ENCODE assay signal across 19 cellular contexts in the genomic region with DNA sequence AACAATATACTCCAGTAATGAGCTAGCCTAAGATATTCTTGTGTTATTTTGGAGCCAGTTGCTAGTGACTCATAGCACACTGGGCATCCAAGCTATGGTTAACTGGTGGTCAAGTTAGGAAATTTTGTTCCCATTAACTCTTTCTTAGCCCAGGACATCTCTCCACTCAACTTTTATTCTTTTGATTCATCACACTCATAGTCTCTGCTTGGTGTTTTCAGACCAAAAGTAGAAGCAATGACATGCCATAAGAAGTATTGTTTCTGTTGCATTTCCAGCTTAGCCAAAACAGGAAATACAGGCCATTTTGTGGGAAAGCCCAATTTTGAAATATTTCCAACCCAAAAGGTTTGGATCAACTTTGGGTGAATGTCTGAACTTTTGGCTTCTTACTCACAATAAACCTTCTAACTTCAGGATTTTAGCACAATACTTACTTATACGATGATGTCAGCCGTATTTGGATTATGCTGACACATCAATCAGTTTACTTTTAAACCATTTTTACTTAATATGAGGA. TPM values are rescaled to one million over a fixed set of nuclear protein-coding genes. Genes with fewer than 3 reads are reported as not detected.
A peak's percentile ranks its signal among the peaks of the same experiment; 100 is the strongest.
DNase-seq lines count a peak whose midpoint lies in the region; ATAC-seq, FAIRE-seq and TF ChIP-seq lines count a peak whose summit lies in the region.
"Had no signal": no experiment of that assay in that cellular context is flagged by ENCODE, and none has a peak within 500 bp of the region (broad histone marks: within the 10 kb centered on the region; RNA-seq: fewer than 3 reads in every experiment).

No MANE protein-coding gene starts in this region.

- H3K27me3 Mint-ChIP-seq in activated T-helper 17 cell treated with anti-CD3 and anti-CD28 coated beads, Interleukin-2, amount 50 U/mL, for 72 hours, result peaks cover 4% of the 10 kb centered on the region

- H3K4me3 Mint-ChIP-seq in activated T-helper 17 cell treated with anti-CD3 and anti-CD28 coated beads, Interleukin-2, amount 50 U/mL, for 72 hours, result no peak overlapping the region
- H3K4me3 Mint-ChIP-seq: immature natural killer cell had no signal

- no peaks in the 10 kb centered on the region for H3K9me3 Mint-ChIP-seq in activated T-helper 17 cell treated with anti-CD3 and anti-CD28 coated beads, Interleukin-2, amount 50 U/mL, for 72 hours
- H3K9me3 Mint-ChIP-seq: immature natural killer cell had no signal

- no peak for TF ChIP-seq RAD21 in K562 (CRISPR knock-in tag; conservative IDR thresholded peaks at IDR 0.05 in 1 of 2, IDR thresholded peaks at IDR 0.05 in 1 of 2)

- no peaks in the 10 kb centered on the region for H3K79me2 ChIP-seq in K562 (ENCODE audit: control insufficient read depth, insufficient read depth, low read length)

- H3K9ac ChIP-seq in K562 (ENCODE audit: insufficient read depth in 1 of 2, low read depth in 2 of 2, low read length in 2 of 2), result no peak overlapping the region

- H3K4me1 Mint-ChIP-seq in activated T-helper 17 cell treated with anti-CD3 and anti-CD28 coated beads, Interleukin-2, amount 50 U/mL, for 72 hours, result no peaks in the 10 kb centered on the region
- H3K4me1 Mint-ChIP-seq: immature natural killer cell had no signal

- FAIRE-seq in K562 (lab: Jason Lieb, UNC), result no peak
- FAIRE-seq: GM19239 had no signal

- H3K4me3 ChIP-seq in K562, result no peak overlapping the region
- H3K4me3 ChIP-seq: upper lobe of right lung had no signal

- BruUV-seq in K562 (replicated peaks; lab: Mats Ljungman, UMichigan), result no TSS peak

- H3K9me3 ChIP-seq in K562 (replicated peaks; ENCODE audit: control insufficient read depth, insufficient read depth, low read depth, low read length), result no peaks in the 10 kb centered on the region
- H3K9me3 ChIP-seq: BE2C, upper lobe of right lung had no signal

- H3K27ac ChIP-seq in K562 (ENCODE audit: extremely low read depth, low read depth, low read length), result no peak overlapping the region
- H3K27ac ChIP-seq: upper lobe of right lung had no signal

- in situ Hi-C loops in K562 (cut with MboI), result no loop called here

- DNase-seq in AG08395 (ENCODE audit: low spot score) (peak; percentile 79), HT1080 (ENCODE audit: low read depth) (peak; percentile 73), K562 (ENCODE audit: extremely low read depth in 1 of 4, low spot score in 3 of 4) (no peak), kidney glomerular epithelial cell (lab: John Stamatoyannopoulos, UW) (peak; percentile 16), mesenteric fat pad (ENCODE audit: low spot score) (no peak)
- no peak for DNase-seq in activated CD4-positive, alpha-beta T cell treated with anti-CD3 and anti-CD28 coated beads for 4 hours
- DNase-seq in stimulated activated naive CD8-positive, alpha-beta T cell treated with anti-CD3 and anti-CD28 coated beads, Interleukin-15, Interleukin-2, amounts not matched to agents 100 U/mL and 50 U/mL, for 24 hours, result no peak
- DNase-seq: activated naive CD4-positive, alpha-beta T cell treated with Interleukin-2 at 50 U/mL for 16 hours; BE2C; DND-41; immature natural killer cell; NCI-H2081; posterior cingulate gyrus; Right ventricle myocardium superior; stimulated activated CD8-positive, alpha-beta memory T cell treated with anti-CD3 and anti-CD28 coated beads, Interleukin-4, amount 100 ng/mL, for 48 hours; upper lobe of right lung had no signal

- 3% methylated on average over 2 of the region's 2 CpGs for WGBS in K562 (ENCODE audit: insufficient coverage, low coverage, missing lambda C conversion rate)

- H2AFZ ChIP-seq in K562 (ENCODE audit: low read depth, low read length), result no peak overlapping the region

- no peaks in the 10 kb centered on the region for H3K36me3 ChIP-seq in K562 (ENCODE audit: control insufficient read depth, insufficient read depth, low read length)
- H3K36me3 ChIP-seq: BE2C, upper lobe of right lung had no signal

- H3K4me2 ChIP-seq in K562 (ENCODE audit: insufficient read depth, low read length), result no peak overlapping the region

- H3K4me1 ChIP-seq in K562 (replicated peaks in 1 of 2; ENCODE audit: control insufficient read depth in 2 of 2, insufficient read depth in 2 of 2, low read length in 2 of 2), result no peaks in the 10 kb centered on the region; a peak in 1 of 5 replicates
- H3K4me1 ChIP-seq: BE2C, upper lobe of right lung had no signal

- no peak overlapping the region for H3K27ac Mint-ChIP-seq in activated T-helper 17 cell treated with anti-CD3 and anti-CD28 coated beads, Interleukin-2, amount 50 U/mL, for 72 hours
- H3K27ac Mint-ChIP-seq: immature natural killer cell had no signal

- CTCF ChIA-PET in K562 (lab: Yijun Ruan, JAX; ENCODE audit: low intra/inter-chr PET ratio), result no interaction called here

- no peaks in the 10 kb centered on the region for H3K36me3 Mint-ChIP-seq in activated T-helper 17 cell treated with anti-CD3 and anti-CD28 coated beads, Interleukin-2, amount 50 U/mL, for 72 hours (ENCODE audit: low read depth)
- H3K36me3 Mint-ChIP-seq: immature natural killer cell had no signal

- H3K9me1 ChIP-seq in K562 (ENCODE audit: control insufficient read depth, insufficient read depth, low read length), result no peaks in the 10 kb centered on the region

- POLR2A ChIA-PET in K562 (lab: Yijun Ruan, JAX), result no interaction called here

- TF ChIP-seq CTCF in K562 (IDR thresholded peaks at IDR 0.05 in 2 of 3, conservative IDR thresholded peaks at IDR 0.05 in 1 of 3; ENCODE audit: insufficient read depth in 2 of 3, low read depth in 1 of 3, low read length in 3 of 3), result no peak

- H4K20me1 ChIP-seq in K562 (replicated peaks; ENCODE audit: control insufficient read depth, insufficient read depth, low read length), result no peaks in the 10 kb centered on the region

- intact Hi-C loops in K562 (cut with micrococcal nuclease), result no loop called here

- no peak for TF ChIP-seq POLR2A in K562 (conservative IDR thresholded peaks at IDR 0.05)

- TF ChIP-seq EP300 in K562 (IDR thresholded peaks at IDR 0.05; ENCODE audit: low read length), result no peak

- H3K27me3 ChIP-seq in K562 (ENCODE audit: control insufficient read depth in 2 of 2, insufficient read depth in 2 of 2, low read length in 2 of 2), result no peaks in the 10 kb centered on the region
- H3K27me3 ChIP-seq: BE2C, upper lobe of right lung had no signal

- ATAC-seq in K562, result no peak
- ATAC-seq in activated T-helper 17 cell treated with anti-CD3 and anti-CD28 coated beads, Interleukin-2, amount 50 U/mL, for 72 hours (replicated peaks), result no peak
- no peak for ATAC-seq in stimulated activated naive CD8-positive, alpha-beta T cell treated with anti-CD3 and anti-CD28 coated beads, Interleukin-15, Interleukin-2, amounts not matched to agents 100 U/mL and 50 U/mL, for 24 hours
- ATAC-seq: esophagus mucosa, upper lobe of right lung had no signal

TF ChIP-seq in K562, 482 proteins besides CTCF, POLR2A, EP300 and RAD21:
- TF ChIP-seq ZNF316 (IDR thresholded peaks at IDR 0.05) (peak; percentile 60; the same call in 1 of the 2 replicates), MAFG (tag; conservative IDR thresholded peaks at IDR 0.05) (peak; percentile 45), CREM (IDR thresholded peaks at IDR 0.05; ENCODE audit: low read depth) (no peak), C11orf30 (IDR thresholded peaks at IDR 0.05; ENCODE audit: low read depth) (peak; percentile 18; the same call in 1 of the 2 replicates), MAFF (IDR thresholded peaks at IDR 0.05; ENCODE audit: low read length) (peak; percentile 41; the same call in 1 of the 2 replicates)

RNA-seq across cellular contexts. Expression of gene CCN2, which starts 31.6 kb away (rescaled TPM):
- total RNA-seq in HT1080 (2014; rRNA removed; shearing (Covaris generic)), result 25.7 and 41.6 TPM in 2 replicates
- 411 and 567 TPM in 2 replicates for polyA plus RNA-seq in HT1080 (2015; cell fraction: cytosol; rRNA removed)
- 1,331 and 1,345 TPM in 2 replicates for polyA plus RNA-seq in HT1080 (2015; cell fraction: nucleus; rRNA removed)
- total RNA-seq in K562 (2011; cell fraction: chromatin; rRNA removed; ENCODE audit: low replicate concordance), result not detected in 2 replicates
- not detected in 2 replicates for total RNA-seq in K562 (2011; cell fraction: nucleolus; rRNA removed)
- not detected in 2 replicates for total RNA-seq in K562 (2011; cell fraction: nucleoplasm; rRNA removed)
- not detected in 2 replicates for total RNA-seq in K562 (2014; rRNA removed)
- not detected in 2 replicates for total RNA-seq in K562 (2014; rRNA removed; fragmentation: Illumina TruSeq; extraction: Trizol)
- total RNA-seq in K562 (2015; rRNA removed; fragmentation: Illumina TruSeq; extraction: Trizol), result not detected in 2 replicates
- 0.40 and 0.51 TPM in 2 replicates for total RNA-seq in K562 (2021)
- not detected in 2 replicates for polyA plus RNA-seq in K562 (2011; rRNA removed)
- 0.16 and 0.21 TPM in 2 replicates for polyA plus RNA-seq in K562 (2011; cell fraction: cytosol; rRNA removed)
- not detected in 2 replicates for polyA plus RNA-seq in K562 (2011; cell fraction: nucleus; rRNA removed)
- not detected in 2 replicates for polyA plus RNA-seq in K562 (2012)
- not detected in 2 replicates for polyA plus RNA-seq in K562 (2014; fragmentation: Illumina TruSeq; extraction: Trizol)
- not detected for polyA plus RNA-seq in K562 (2014; fragmentation: Nextera tagmentation; extraction: Ambion mirVana)
- polyA plus RNA-seq in K562 (2014; rRNA removed), result not detected in 2 replicates
- polyA minus RNA-seq in K562 (2011; rRNA and poly(A)+ RNA removed), result not detected in 2 replicates
- polyA minus RNA-seq in K562 (2011; cell fraction: cytosol; rRNA and poly(A)+ RNA removed), result 1.1 TPM in 1 of 2 replicates, not detected in the other
- not detected in 2 replicates for polyA minus RNA-seq in K562 (2011; cell fraction: nucleus; rRNA and poly(A)+ RNA removed)
- not detected for total RNA-seq in activated T-helper 17 cell treated with anti-CD3 and anti-CD28 coated beads, Interleukin-2, amount 50 U/mL, for 72 hours
- 99.8 TPM for total RNA-seq in mesenteric fat pad
- polyA plus RNA-seq: immature natural killer cell had no signal

Comparison
In these comparisons a context has a peak if more than half of its experiments do, and no peak if none do; other contexts are left out.
1. DNase-seq: peak in AG08395 (single experiment), HT1080 (single experiment) and kidney glomerular epithelial cell (single experiment); none in K562 (0 of 4), activated CD4-positive, alpha-beta T cell treated with anti-CD3 and anti-CD28 coated beads for 4 hours (0 of 2), stimulated activated naive CD8-positive, alpha-beta T cell treated with anti-CD3 and anti-CD28 coated beads, Interleukin-15, Interleukin-2, amounts not matched to agents 100 U/mL and 50 U/mL, for 24 hours (single experiment) and mesenteric fat pad (single experiment).
2. RNA of gene CCN2, which starts 31.6 kb away (total RNA-seq): 99.8 TPM in mesenteric fat pad (single experiment) and 25.7 to 41.6 TPM in HT1080; 0.40 to 0.51 TPM in K562 and not detected in activated T-helper 17 cell treated with anti-CD3 and anti-CD28 coated beads, Interleukin-2, amount 50 U/mL, for 72 hours; every median in the first group is over 10 times any median in the second.